Comparison of ENCODE assay signal across 1 cellular context in genomic region chr16:28824548-28824973, GRCh38.
TF ChIP-seq lines count a peak whose summit lies in the region.

No MANE protein-coding gene starts in this region.

TF ChIP-seq in K562, 482 proteins besides CTCF, POLR2A, EP300 and RAD21 (continued from another document and continues in another):
- TF ChIP-seq POLR2H (tag; IDR thresholded peaks at IDR 0.05; ENCODE audit: low read depth) (0 out of 2 replicates have a peak, but pooled peaks have one; percentile 1), YY1 (IDR thresholded peaks at IDR 0.05; ENCODE audit: borderline replicate concordance in 1 of 3, control insufficient read depth in 1 of 3, extremely low read depth in 1 of 3, insufficient read depth in 3 of 3, insufficient read length in 1 of 3, insufficient replicate concordance in 2 of 3, low read depth in 1 of 3, low read length in 2 of 3) (no peak), C11orf30 (IDR thresholded peaks at IDR 0.05; ENCODE audit: low read depth) (no peak), SRSF9 (IDR thresholded peaks at IDR 0.05; ENCODE audit: borderline replicate concordance, low read depth, low read length) (no peak), FOXK1 (CRISPR knock-in tag; IDR thresholded peaks at IDR 0.05; ENCODE audit: borderline replicate concordance) (no peak), HNRNPUL1 (IDR thresholded peaks at IDR 0.05; ENCODE audit: low read length) (no peak), ATF1 (CRISPR knock-in tag; IDR thresholded peaks at IDR 0.05) (no peak), ATF1 (tag; IDR thresholded peaks at IDR 0.05) (no peak; the same call in 1 of the 2 replicates), KAT7 (CRISPR knock-in tag; IDR thresholded peaks at IDR 0.05; ENCODE audit: borderline replicate concordance) (no peak), POLR2G (IDR thresholded peaks at IDR 0.05; ENCODE audit: low read depth, low read length) (no peak), SUPT5H (IDR thresholded peaks at IDR 0.05) (0 out of 2 replicates have a peak, but pooled peaks have one; percentile 23), RBFOX2 (IDR thresholded peaks at IDR 0.05; ENCODE audit: low read depth, low read length) (no peak), HMG20B (CRISPR knock-in tag; IDR thresholded peaks at IDR 0.05) (no peak), KAT2B (IDR thresholded peaks at IDR 0.05; ENCODE audit: low read depth, low read length) (no peak), ZNF282 (CRISPR knock-in tag; IDR thresholded peaks at IDR 0.05) (no peak), FOXJ2 (tag; IDR thresholded peaks at IDR 0.05) (0 out of 2 replicates have a peak, but pooled peaks have one; percentile 36), ZSCAN32 (CRISPR knock-in tag; IDR thresholded peaks at IDR 0.05) (no peak), ZFP91 (CRISPR knock-in tag; IDR thresholded peaks at IDR 0.05) (no peak), SRF (CRISPR knock-in tag; IDR thresholded peaks at IDR 0.05) (no peak), MLX (CRISPR knock-in tag; conservative IDR thresholded peaks at IDR 0.05) (no peak)
- TF ChIP-seq, protein P1, sequence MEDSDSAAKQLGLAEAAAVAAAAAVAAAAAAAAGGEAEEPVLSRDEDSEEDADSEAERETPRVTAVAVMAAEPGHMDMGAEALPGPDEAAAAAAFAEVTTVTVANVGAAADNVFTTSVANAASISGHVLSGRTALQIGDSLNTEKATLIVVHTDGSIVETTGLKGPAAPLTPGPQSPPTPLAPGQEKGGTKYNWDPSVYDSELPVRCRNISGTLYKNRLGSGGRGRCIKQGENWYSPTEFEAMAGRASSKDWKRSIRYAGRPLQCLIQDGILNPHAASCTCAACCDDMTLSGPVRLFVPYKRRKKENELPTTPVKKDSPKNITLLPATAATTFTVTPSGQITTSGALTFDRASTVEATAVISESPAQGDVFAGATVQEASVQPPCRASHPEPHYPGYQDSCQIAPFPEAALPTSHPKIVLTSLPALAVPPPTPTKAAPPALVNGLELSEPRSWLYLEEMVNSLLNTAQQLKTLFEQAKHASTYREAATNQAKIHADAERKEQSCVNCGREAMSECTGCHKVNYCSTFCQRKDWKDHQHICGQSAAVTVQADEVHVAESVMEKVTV (CRISPR knock-in tag; IDR thresholded peaks at IDR 0.05) = no peak
- TF ChIP-seq, protein P2, sequence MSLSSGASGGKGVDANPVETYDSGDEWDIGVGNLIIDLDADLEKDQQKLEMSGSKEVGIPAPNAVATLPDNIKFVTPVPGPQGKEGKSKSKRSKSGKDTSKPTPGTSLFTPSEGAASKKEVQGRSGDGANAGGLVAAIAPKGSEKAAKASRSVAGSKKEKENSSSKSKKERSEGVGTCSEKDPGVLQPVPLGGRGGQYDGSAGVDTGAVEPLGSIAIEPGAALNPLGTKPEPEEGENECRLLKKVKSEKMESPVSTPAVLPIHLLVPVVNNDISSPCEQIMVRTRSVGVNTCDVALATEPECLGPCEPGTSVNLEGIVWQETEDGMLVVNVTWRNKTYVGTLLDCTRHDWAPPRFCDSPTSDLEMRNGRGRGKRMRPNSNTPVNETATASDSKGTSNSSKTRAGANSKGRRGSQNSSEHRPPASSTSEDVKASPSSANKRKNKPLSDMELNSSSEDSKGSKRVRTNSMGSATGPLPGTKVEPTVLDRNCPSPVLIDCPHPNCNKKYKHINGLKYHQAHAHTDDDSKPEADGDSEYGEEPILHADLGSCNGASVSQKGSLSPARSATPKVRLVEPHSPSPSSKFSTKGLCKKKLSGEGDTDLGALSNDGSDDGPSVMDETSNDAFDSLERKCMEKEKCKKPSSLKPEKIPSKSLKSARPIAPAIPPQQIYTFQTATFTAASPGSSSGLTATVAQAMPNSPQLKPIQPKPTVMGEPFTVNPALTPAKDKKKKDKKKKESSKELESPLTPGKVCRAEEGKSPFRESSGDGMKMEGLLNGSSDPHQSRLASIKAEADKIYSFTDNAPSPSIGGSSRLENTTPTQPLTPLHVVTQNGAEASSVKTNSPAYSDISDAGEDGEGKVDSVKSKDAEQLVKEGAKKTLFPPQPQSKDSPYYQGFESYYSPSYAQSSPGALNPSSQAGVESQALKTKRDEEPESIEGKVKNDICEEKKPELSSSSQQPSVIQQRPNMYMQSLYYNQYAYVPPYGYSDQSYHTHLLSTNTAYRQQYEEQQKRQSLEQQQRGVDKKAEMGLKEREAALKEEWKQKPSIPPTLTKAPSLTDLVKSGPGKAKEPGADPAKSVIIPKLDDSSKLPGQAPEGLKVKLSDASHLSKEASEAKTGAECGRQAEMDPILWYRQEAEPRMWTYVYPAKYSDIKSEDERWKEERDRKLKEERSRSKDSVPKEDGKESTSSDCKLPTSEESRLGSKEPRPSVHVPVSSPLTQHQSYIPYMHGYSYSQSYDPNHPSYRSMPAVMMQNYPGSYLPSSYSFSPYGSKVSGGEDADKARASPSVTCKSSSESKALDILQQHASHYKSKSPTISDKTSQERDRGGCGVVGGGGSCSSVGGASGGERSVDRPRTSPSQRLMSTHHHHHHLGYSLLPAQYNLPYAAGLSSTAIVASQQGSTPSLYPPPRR (CRISPR knock-in tag; IDR thresholded peaks at IDR 0.05; ENCODE audit: borderline replicate concordance) = 0 out of 2 replicates have a peak, but pooled peaks have one; percentile 12
- TF ChIP-seq, protein P3, sequence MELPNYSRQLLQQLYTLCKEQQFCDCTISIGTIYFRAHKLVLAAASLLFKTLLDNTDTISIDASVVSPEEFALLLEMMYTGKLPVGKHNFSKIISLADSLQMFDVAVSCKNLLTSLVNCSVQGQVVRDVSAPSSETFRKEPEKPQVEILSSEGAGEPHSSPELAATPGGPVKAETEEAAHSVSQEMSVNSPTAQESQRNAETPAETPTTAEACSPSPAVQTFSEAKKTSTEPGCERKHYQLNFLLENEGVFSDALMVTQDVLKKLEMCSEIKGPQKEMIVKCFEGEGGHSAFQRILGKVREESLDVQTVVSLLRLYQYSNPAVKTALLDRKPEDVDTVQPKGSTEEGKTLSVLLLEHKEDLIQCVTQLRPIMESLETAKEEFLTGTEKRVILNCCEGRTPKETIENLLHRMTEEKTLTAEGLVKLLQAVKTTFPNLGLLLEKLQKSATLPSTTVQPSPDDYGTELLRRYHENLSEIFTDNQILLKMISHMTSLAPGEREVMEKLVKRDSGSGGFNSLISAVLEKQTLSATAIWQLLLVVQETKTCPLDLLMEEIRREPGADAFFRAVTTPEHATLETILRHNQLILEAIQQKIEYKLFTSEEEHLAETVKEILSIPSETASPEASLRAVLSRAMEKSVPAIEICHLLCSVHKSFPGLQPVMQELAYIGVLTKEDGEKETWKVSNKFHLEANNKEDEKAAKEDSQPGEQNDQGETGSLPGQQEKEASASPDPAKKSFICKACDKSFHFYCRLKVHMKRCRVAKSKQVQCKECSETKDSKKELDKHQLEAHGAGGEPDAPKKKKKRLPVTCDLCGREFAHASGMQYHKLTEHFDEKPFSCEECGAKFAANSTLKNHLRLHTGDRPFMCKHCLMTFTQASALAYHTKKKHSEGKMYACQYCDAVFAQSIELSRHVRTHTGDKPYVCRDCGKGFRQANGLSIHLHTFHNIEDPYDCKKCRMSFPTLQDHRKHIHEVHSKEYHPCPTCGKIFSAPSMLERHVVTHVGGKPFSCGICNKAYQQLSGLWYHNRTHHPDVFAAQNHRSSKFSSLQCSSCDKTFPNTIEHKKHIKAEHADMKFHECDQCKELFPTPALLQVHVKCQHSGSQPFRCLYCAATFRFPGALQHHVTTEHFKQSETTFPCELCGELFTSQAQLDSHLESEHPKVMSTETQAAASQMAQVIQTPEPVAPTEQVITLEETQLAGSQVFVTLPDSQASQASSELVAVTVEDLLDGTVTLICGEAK (IDR thresholded peaks at IDR 0.05) = peak; percentile 48; the same call in 1 of the 2 replicates
- TF ChIP-seq, protein P3 (CRISPR knock-in tag; IDR thresholded peaks at IDR 0.05) = no peak
- TF ChIP-seq, protein P4, sequence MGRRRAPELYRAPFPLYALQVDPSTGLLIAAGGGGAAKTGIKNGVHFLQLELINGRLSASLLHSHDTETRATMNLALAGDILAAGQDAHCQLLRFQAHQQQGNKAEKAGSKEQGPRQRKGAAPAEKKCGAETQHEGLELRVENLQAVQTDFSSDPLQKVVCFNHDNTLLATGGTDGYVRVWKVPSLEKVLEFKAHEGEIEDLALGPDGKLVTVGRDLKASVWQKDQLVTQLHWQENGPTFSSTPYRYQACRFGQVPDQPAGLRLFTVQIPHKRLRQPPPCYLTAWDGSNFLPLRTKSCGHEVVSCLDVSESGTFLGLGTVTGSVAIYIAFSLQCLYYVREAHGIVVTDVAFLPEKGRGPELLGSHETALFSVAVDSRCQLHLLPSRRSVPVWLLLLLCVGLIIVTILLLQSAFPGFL (CRISPR knock-in tag; IDR thresholded peaks at IDR 0.05) = no peak
- TF ChIP-seq, protein P5, sequence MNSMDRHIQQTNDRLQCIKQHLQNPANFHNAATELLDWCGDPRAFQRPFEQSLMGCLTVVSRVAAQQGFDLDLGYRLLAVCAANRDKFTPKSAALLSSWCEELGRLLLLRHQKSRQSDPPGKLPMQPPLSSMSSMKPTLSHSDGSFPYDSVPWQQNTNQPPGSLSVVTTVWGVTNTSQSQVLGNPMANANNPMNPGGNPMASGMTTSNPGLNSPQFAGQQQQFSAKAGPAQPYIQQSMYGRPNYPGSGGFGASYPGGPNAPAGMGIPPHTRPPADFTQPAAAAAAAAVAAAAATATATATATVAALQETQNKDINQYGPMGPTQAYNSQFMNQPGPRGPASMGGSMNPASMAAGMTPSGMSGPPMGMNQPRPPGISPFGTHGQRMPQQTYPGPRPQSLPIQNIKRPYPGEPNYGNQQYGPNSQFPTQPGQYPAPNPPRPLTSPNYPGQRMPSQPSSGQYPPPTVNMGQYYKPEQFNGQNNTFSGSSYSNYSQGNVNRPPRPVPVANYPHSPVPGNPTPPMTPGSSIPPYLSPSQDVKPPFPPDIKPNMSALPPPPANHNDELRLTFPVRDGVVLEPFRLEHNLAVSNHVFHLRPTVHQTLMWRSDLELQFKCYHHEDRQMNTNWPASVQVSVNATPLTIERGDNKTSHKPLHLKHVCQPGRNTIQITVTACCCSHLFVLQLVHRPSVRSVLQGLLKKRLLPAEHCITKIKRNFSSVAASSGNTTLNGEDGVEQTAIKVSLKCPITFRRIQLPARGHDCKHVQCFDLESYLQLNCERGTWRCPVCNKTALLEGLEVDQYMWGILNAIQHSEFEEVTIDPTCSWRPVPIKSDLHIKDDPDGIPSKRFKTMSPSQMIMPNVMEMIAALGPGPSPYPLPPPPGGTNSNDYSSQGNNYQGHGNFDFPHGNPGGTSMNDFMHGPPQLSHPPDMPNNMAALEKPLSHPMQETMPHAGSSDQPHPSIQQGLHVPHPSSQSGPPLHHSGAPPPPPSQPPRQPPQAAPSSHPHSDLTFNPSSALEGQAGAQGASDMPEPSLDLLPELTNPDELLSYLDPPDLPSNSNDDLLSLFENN (IDR thresholded peaks at IDR 0.05; ENCODE audit: low read depth in 2 of 2, low read length in 2 of 2) = no peak
